Comparison of ENCODE assay signal across 1 cellular context in the genomic region with DNA sequence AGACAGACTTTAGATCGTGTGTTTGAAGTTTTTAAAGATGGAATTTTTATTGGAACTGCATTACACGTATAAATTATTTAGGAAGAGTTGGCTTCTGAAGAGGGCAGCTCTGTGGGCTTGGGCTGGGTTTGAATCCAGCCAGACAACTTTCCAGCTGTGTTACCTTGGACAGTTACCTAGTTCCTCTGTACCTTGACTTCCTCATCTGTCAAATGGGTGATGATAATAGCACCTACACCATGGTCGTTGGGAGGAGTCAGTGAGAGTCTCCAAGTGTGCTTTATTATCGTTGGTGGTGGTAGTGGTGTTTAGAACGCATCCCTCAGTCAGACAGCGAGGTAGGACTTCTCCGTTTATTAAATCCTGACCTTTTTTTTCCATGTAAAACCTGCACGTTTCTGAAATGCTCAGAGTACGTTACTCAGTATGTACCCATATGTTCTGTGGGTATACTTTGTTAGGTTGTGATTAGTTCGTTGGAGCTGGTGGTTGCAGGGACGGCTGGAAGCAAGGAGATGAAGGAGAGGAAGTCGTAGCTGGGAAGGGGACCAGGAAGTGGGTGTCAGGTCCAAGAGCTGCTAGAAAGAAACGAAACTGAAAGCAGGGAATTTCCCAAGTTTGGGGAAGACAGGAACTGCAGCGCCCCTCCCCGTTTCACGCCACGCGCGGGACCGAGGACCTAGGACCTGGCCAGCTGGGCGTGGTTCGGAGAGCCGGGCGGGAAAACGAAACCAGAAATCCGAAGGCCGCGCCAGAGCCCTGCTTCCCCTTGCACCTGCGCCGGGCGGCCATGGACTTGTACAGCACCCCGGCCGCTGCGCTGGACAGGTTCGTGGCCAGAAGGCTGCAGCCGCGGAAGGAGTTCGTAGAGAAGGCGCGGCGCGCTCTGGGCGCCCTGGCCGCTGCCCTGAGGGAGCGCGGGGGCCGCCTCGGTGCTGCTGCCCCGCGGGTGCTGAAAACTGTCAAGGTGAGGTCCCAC.
TF ChIP-seq lines count a peak whose summit lies in the region.

A gene with protein sequence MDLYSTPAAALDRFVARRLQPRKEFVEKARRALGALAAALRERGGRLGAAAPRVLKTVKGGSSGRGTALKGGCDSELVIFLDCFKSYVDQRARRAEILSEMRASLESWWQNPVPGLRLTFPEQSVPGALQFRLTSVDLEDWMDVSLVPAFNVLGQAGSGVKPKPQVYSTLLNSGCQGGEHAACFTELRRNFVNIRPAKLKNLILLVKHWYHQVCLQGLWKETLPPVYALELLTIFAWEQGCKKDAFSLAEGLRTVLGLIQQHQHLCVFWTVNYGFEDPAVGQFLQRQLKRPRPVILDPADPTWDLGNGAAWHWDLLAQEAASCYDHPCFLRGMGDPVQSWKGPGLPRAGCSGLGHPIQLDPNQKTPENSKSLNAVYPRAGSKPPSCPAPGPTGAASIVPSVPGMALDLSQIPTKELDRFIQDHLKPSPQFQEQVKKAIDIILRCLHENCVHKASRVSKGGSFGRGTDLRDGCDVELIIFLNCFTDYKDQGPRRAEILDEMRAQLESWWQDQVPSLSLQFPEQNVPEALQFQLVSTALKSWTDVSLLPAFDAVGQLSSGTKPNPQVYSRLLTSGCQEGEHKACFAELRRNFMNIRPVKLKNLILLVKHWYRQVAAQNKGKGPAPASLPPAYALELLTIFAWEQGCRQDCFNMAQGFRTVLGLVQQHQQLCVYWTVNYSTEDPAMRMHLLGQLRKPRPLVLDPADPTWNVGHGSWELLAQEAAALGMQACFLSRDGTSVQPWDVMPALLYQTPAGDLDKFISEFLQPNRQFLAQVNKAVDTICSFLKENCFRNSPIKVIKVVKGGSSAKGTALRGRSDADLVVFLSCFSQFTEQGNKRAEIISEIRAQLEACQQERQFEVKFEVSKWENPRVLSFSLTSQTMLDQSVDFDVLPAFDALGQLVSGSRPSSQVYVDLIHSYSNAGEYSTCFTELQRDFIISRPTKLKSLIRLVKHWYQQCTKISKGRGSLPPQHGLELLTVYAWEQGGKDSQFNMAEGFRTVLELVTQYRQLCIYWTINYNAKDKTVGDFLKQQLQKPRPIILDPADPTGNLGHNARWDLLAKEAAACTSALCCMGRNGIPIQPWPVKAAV (plus strand): TSS at position 734 of the 979 bp plus-strand sequence. CDS start 57 bp downstream, at position 791.

TF ChIP-seq in A549, 52 proteins besides CTCF, POLR2A, EP300 and RAD21 (continued from another document):
- TF ChIP-seq, protein P1, sequence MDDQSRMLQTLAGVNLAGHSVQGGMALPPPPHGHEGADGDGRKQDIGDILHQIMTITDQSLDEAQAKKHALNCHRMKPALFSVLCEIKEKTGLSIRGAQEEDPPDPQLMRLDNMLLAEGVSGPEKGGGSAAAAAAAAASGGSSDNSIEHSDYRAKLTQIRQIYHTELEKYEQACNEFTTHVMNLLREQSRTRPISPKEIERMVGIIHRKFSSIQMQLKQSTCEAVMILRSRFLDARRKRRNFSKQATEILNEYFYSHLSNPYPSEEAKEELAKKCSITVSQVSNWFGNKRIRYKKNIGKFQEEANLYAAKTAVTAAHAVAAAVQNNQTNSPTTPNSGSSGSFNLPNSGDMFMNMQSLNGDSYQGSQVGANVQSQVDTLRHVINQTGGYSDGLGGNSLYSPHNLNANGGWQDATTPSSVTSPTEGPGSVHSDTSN (IDR thresholded peaks at IDR 0.05): no peak
- no peak for TF ChIP-seq NPAS2 (CRISPR knock-in tag; IDR thresholded peaks at IDR 0.05; ENCODE audit: borderline replicate concordance)
- TF ChIP-seq RNF2 (IDR thresholded peaks at IDR 0.05; ENCODE audit: borderline replicate concordance, low read depth): no peak
- TF ChIP-seq, protein P2, sequence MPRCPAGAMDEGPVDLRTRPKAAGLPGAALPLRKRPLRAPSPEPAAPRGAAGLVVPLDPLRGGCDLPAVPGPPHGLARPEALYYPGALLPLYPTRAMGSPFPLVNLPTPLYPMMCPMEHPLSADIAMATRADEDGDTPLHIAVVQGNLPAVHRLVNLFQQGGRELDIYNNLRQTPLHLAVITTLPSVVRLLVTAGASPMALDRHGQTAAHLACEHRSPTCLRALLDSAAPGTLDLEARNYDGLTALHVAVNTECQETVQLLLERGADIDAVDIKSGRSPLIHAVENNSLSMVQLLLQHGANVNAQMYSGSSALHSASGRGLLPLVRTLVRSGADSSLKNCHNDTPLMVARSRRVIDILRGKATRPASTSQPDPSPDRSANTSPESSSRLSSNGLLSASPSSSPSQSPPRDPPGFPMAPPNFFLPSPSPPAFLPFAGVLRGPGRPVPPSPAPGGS (IDR thresholded peaks at IDR 0.05): no peak
- no peak for TF ChIP-seq TP53 (CRISPR knock-in tag; IDR thresholded peaks at IDR 0.05)
- TF ChIP-seq RFX5 (IDR thresholded peaks at IDR 0.05): no peak
- TF ChIP-seq KDM1A (IDR thresholded peaks at IDR 0.05; ENCODE audit: low read depth): peak; percentile 69; the same call in 1 of the 2 replicates
- TF ChIP-seq MYC (IDR thresholded peaks at IDR 0.05; ENCODE audit: borderline replicate concordance, low read length): no peak
- TF ChIP-seq CHD4 (IDR thresholded peaks at IDR 0.05; ENCODE audit: borderline replicate concordance): no peak; the same call in 1 of the 2 replicates
- no peak for TF ChIP-seq CBX8 (IDR thresholded peaks at IDR 0.05)
- TF ChIP-seq, protein P3, sequence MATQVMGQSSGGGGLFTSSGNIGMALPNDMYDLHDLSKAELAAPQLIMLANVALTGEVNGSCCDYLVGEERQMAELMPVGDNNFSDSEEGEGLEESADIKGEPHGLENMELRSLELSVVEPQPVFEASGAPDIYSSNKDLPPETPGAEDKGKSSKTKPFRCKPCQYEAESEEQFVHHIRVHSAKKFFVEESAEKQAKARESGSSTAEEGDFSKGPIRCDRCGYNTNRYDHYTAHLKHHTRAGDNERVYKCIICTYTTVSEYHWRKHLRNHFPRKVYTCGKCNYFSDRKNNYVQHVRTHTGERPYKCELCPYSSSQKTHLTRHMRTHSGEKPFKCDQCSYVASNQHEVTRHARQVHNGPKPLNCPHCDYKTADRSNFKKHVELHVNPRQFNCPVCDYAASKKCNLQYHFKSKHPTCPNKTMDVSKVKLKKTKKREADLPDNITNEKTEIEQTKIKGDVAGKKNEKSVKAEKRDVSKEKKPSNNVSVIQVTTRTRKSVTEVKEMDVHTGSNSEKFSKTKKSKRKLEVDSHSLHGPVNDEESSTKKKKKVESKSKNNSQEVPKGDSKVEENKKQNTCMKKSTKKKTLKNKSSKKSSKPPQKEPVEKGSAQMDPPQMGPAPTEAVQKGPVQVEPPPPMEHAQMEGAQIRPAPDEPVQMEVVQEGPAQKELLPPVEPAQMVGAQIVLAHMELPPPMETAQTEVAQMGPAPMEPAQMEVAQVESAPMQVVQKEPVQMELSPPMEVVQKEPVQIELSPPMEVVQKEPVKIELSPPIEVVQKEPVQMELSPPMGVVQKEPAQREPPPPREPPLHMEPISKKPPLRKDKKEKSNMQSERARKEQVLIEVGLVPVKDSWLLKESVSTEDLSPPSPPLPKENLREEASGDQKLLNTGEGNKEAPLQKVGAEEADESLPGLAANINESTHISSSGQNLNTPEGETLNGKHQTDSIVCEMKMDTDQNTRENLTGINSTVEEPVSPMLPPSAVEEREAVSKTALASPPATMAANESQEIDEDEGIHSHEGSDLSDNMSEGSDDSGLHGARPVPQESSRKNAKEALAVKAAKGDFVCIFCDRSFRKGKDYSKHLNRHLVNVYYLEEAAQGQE (IDR thresholded peaks at IDR 0.05): peak; percentile 41; the same call in 1 of the 2 replicates
- no peak for TF ChIP-seq HDAC2 (IDR thresholded peaks at IDR 0.05)
- peak in 1 of 2 experiments; percentile 48; a peak in 1 of 5 replicates for TF ChIP-seq JUN (IDR thresholded peaks at IDR 0.05)
- TF ChIP-seq CEBPB (IDR thresholded peaks at IDR 0.05): no peak
- TF ChIP-seq, protein P4, sequence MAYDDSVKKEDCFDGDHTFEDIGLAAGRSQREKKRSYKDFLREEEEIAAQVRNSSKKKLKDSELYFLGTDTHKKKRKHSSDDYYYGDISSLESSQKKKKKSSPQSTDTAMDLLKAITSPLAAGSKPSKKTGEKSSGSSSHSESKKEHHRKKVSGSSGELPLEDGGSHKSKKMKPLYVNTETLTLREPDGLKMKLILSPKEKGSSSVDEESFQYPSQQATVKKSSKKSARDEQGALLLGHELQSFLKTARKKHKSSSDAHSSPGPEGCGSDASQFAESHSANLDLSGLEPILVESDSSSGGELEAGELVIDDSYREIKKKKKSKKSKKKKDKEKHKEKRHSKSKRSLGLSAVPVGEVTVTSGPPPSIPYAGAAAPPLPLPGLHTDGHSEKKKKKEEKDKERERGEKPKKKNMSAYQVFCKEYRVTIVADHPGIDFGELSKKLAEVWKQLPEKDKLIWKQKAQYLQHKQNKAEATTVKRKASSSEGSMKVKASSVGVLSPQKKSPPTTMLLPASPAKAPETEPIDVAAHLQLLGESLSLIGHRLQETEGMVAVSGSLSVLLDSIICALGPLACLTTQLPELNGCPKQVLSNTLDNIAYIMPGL (CRISPR knock-in tag; IDR thresholded peaks at IDR 0.05; ENCODE audit: borderline replicate concordance): no peak
- no peak for TF ChIP-seq ZNF302 (CRISPR knock-in tag; IDR thresholded peaks at IDR 0.05)
- no peak for TF ChIP-seq EHF (CRISPR knock-in tag; IDR thresholded peaks at IDR 0.05)
- TF ChIP-seq FOSB (CRISPR knock-in tag; IDR thresholded peaks at IDR 0.05): no peak
- TF ChIP-seq NR3C1 (IDR thresholded peaks at IDR 0.05): no peak
- no peak for TF ChIP-seq NFE2L2 (conservative IDR thresholded peaks at IDR 0.05; ENCODE audit: low read length)
- TF ChIP-seq RCOR1 (IDR thresholded peaks at IDR 0.05; ENCODE audit: low read depth, low read length): no peak
- TF ChIP-seq, protein P5, sequence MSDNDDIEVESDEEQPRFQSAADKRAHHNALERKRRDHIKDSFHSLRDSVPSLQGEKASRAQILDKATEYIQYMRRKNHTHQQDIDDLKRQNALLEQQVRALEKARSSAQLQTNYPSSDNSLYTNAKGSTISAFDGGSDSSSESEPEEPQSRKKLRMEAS (IDR thresholded peaks at IDR 0.05): peak; percentile 69
- TF ChIP-seq RARB (CRISPR knock-in tag; IDR thresholded peaks at IDR 0.05): no peak
- peak; percentile 32; the same call in 1 of the 3 replicates for TF ChIP-seq SMC3 (IDR thresholded peaks at IDR 0.05)
- TF ChIP-seq TFCP2L1 (CRISPR knock-in tag; IDR thresholded peaks at IDR 0.05): no peak
- TF ChIP-seq HOXA7 (CRISPR knock-in tag; IDR thresholded peaks at IDR 0.05): no peak
- no peak for TF ChIP-seq BHLHE40 (IDR thresholded peaks at IDR 0.05; ENCODE audit: low read depth, low read length)
- no peak for TF ChIP-seq EHMT2 (IDR thresholded peaks at IDR 0.05; ENCODE audit: low read depth)
- no peak; the same call in 1 of the 2 replicates for TF ChIP-seq GATA3 (IDR thresholded peaks at IDR 0.05; ENCODE audit: borderline replicate concordance)
